ENCODE assay signal across 11 cellular contexts in genomic region chr7:2666588-2667250, GRCh38.
"Had no signal": no experiment of that assay in that cellular context is flagged by ENCODE, and none has a peak within 500 bp of the region (broad histone marks: within the 10 kb centered on the region; RNA-seq: fewer than 3 reads in every experiment).

No MANE protein-coding gene starts in this region.

- ATAC-seq: stimulated activated naive CD8-positive, alpha-beta T cell treated with anti-CD3 and anti-CD28 coated beads, Interleukin-15, amount 100 ng/mL, for 72 hours had no signal

- H3K36me3 ChIP-seq: ovary had no signal

- H3K27me3 ChIP-seq: ovary, testis had no signal

- DNase-seq: activated CD4-positive, alpha-beta memory T cell treated with anti-CD3 and anti-CD28 coated beads for 36 hours; activated gamma-delta T cell; activated T-cell treated with anti-CD3 and anti-CD28 coated beads, Interleukin-2, amount 50 U/mL, for 48 hours; amygdala; foreskin melanocyte; head of caudate nucleus; ovary; stimulated activated CD4-positive, alpha-beta T cell treated with anti-CD3 and anti-CD28 coated beads, Interleukin-4, amount 100 ng/mL, for 1 hour; stimulated activated naive CD8-positive, alpha-beta T cell treated with anti-CD3 and anti-CD28 coated beads, Interleukin-15, amount 100 ng/mL, for 72 hours; T1000; testis had no signal

- H3K27ac ChIP-seq: ovary, testis had no signal

- H3K4me3 ChIP-seq: ovary, testis had no signal

- H3K9me3 ChIP-seq: ovary, testis had no signal
